ENCODE assay signal across 1 cellular context in the genomic region with DNA sequence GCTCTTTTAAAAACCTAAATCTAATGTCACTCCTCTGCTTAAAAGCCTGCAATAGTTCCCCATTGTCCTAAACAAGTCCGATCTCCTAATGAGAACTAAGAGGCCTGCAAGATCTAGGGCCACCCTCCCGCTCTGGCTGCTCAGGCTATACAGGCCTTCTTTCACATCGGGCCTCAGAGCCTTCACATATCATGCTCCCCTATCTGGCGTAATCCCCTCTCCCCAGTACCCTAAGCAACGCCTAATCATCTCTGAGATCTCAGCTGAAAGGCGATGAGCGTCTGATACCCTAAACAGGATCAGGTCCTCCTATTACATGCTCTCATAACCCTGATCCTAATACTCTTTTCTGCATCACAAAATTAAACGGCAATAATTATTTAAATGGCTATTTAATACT.
TF ChIP-seq lines count a peak whose summit lies in the region.

No MANE protein-coding gene starts in this region.

TF ChIP-seq in GM23338, 12 proteins besides CTCF, POLR2A, EP300 and RAD21 (continued from another document):
- TF ChIP-seq, protein P1, sequence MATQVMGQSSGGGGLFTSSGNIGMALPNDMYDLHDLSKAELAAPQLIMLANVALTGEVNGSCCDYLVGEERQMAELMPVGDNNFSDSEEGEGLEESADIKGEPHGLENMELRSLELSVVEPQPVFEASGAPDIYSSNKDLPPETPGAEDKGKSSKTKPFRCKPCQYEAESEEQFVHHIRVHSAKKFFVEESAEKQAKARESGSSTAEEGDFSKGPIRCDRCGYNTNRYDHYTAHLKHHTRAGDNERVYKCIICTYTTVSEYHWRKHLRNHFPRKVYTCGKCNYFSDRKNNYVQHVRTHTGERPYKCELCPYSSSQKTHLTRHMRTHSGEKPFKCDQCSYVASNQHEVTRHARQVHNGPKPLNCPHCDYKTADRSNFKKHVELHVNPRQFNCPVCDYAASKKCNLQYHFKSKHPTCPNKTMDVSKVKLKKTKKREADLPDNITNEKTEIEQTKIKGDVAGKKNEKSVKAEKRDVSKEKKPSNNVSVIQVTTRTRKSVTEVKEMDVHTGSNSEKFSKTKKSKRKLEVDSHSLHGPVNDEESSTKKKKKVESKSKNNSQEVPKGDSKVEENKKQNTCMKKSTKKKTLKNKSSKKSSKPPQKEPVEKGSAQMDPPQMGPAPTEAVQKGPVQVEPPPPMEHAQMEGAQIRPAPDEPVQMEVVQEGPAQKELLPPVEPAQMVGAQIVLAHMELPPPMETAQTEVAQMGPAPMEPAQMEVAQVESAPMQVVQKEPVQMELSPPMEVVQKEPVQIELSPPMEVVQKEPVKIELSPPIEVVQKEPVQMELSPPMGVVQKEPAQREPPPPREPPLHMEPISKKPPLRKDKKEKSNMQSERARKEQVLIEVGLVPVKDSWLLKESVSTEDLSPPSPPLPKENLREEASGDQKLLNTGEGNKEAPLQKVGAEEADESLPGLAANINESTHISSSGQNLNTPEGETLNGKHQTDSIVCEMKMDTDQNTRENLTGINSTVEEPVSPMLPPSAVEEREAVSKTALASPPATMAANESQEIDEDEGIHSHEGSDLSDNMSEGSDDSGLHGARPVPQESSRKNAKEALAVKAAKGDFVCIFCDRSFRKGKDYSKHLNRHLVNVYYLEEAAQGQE (IDR thresholded peaks at IDR 0.05; ENCODE audit: unreplicated experiment), result no peak
- TF ChIP-seq, protein P2, sequence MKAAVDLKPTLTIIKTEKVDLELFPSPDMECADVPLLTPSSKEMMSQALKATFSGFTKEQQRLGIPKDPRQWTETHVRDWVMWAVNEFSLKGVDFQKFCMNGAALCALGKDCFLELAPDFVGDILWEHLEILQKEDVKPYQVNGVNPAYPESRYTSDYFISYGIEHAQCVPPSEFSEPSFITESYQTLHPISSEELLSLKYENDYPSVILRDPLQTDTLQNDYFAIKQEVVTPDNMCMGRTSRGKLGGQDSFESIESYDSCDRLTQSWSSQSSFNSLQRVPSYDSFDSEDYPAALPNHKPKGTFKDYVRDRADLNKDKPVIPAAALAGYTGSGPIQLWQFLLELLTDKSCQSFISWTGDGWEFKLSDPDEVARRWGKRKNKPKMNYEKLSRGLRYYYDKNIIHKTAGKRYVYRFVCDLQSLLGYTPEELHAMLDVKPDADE (IDR thresholded peaks at IDR 0.05), result no peak
- TF ChIP-seq EZH2 (IDR thresholded peaks at IDR 0.05; ENCODE audit: low read depth, unreplicated experiment) (no peak), ZNF331 (CRISPR knock-in tag; IDR thresholded peaks at IDR 0.05; ENCODE audit: low read depth) (no peak)
